8 cellular contexts compared by ENCODE assay signal in the genomic region with DNA sequence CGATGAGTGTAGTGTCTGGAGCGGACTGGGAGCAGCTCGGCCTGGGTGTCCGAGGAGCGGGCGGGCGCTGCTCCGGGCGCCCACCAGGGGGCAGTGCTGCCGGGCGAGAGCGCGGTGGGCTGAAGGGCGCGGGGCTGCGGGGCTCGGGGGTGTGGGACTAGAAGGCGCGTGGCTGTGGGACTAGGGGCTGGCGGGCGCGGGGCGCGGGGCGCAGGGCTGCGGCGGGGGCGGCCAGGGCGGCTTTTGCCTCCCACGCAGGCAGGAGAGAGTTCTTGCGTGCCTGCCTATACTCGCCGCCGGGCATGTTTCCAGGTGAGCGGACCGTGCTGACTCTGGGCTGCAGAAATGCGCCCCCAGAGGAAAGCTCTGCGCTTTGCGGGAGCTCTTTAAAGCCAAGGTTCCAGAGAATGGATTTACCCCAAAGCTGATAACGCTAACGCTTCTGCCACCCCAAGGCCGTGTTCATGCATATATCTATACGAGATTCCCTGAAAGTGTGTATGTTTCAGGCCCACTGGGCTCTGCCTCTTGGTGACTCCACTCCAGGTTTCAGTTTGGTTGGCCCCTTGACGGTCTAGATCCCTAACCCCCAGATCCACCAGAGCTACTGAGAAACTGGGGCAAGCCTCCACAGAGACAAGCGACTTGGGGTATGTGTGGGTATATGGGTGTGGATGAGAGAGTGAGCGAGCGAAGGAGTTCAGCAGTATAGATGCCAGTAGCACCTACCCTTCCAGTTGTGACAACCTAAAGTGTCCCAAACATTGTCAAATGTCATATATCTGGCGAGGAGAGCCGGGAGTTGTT. TPM values are rescaled to one million over a fixed set of nuclear protein-coding genes. Genes with fewer than 3 reads are reported as not detected.
DNase-seq lines count a peak whose midpoint lies in the region; ATAC-seq, FAIRE-seq and TF ChIP-seq lines count a peak whose summit lies in the region.

No MANE protein-coding gene starts in this region.

- ATAC-seq in WTC11: peak; percentile 92

- CTCF ChIA-PET in GM10248 (lab: Yijun Ruan, JAX) (interaction anchor here (0.6 to 6.6 kb wide), 87 partner anchors 10 to 1937 kb away, joined by 3 to 102 read pairs (median 4); a partner anchor contains a TSS), WTC11 (lab: Charles Lee) (interaction anchor here (0.5 to 2.8 kb wide), 161 partner anchors 8 to 1558 kb away, joined by 3 to 58 read pairs (median 5); a partner anchor contains a TSS)

- peaks cover 11% of the 10 kb centered on the region for H3K9me3 Mint-ChIP-seq in WTC11

- TF ChIP-seq CTCF in GM10248 (IDR thresholded peaks at IDR 0.05; ENCODE audit: control extremely low read depth, extremely low read depth, low read depth, missing control alignments) (peak; percentile 81), WTC11 (IDR thresholded peaks at IDR 0.05) (peak; percentile 89), cardiac fibroblast (IDR thresholded peaks at IDR 0.05; ENCODE audit: low read depth, low read length) (peak; percentile 46), kidney (IDR thresholded peaks at IDR 0.05; ENCODE audit: borderline replicate concordance, extremely low read depth, insufficient read depth) (peak; percentile 74)

- intact Hi-C loops in kidney (cut with DNase I): no loop called here

- H3K27ac ChIP-seq in kidney (ENCODE audit: low read depth in 2 of 2, low read length in 2 of 2): peak overlapping the region in 1 of 2 donors; percentile 5

- peaks cover 3% of the 10 kb centered on the region for H3K36me3 Mint-ChIP-seq in WTC11

- no peak for FAIRE-seq in kidney (lab: Jason Lieb, UNC)

- no peaks in the 10 kb centered on the region for H3K36me3 ChIP-seq in MG63
- no peaks in the 10 kb centered on the region for H3K36me3 ChIP-seq in kidney (ENCODE audit: control insufficient read depth in 1 of 2, insufficient read depth in 2 of 2, low read length in 2 of 2)

- POLR2A ChIA-PET in GM10248 (lab: Yijun Ruan, JAX) (no interaction called here), WTC11 (lab: Charles Lee) (interaction anchor here (0.6 kb wide), 2 partner anchors 18 to 56 kb away, joined by 3 read pairs; a partner anchor contains a TSS)

- H3K27ac Mint-ChIP-seq in WTC11: no peak overlapping the region

- peaks cover 3 to 7% of the 10 kb centered on the region in 2 donors for H3K4me1 ChIP-seq in kidney (ENCODE audit: control insufficient read depth in 1 of 2, insufficient read depth in 1 of 2, low read depth in 1 of 2, low read length in 2 of 2)

- DNase-seq in GM10248 (ENCODE audit: extremely low spot score): peak; percentile 91
- peak; percentile 82 for DNase-seq in HCEC 1CT
- peak; percentile 91 for DNase-seq in MG63
- peak; percentile 82 for DNase-seq in WTC11 (ENCODE audit: low spot score)
- peak; percentile 78 to 87 for DNase-seq in cardiac fibroblast (ENCODE audit: low read depth in 2 of 2)
- peak; percentile 90 for DNase-seq in kidney
- peak; percentile 48 to 65 (median 57) for DNase-seq in stimulated activated CD4-positive, alpha-beta T cell treated with anti-CD3 and anti-CD28 coated beads, Interleukin-12 subunit alpha, Interleukin-12 subunit beta, amount 100 ng/mL, for 48 hours (ENCODE audit: low read depth in 2 of 3, low spot score in 1 of 3)
- DNase-seq in NCI-H2029 (lab: John Stamatoyannopoulos, UW): no peak

- H3K4me3 ChIP-seq in MG63: peak overlapping the region; percentile 38
- H3K4me3 ChIP-seq in cardiac fibroblast (replicated peaks in 1 of 2; ENCODE audit: low read depth in 2 of 2, low read length in 2 of 2): peak overlapping the region; percentile 32 to 38
- H3K4me3 ChIP-seq in kidney (ENCODE audit: low read length in 2 of 2): peak overlapping the region; percentile 22 to 36

- peaks cover 3% of the 10 kb centered on the region for H3K4me1 Mint-ChIP-seq in WTC11

- H3K27me3 Mint-ChIP-seq in WTC11 (ENCODE audit: low read depth): peaks cover 9% of the 10 kb centered on the region; the same call in 1 of the 2 replicates

- H3K9me3 ChIP-seq in MG63: no peaks in the 10 kb centered on the region
- H3K9me3 ChIP-seq in kidney (ENCODE audit: control insufficient read depth in 1 of 2, low read length in 2 of 2): no peaks in the 10 kb centered on the region

- H3K9ac ChIP-seq in kidney (ENCODE audit: low read length in 2 of 2): peak overlapping the region in 1 of 2 donors; percentile 49

- no peaks in the 10 kb centered on the region for H3K27me3 ChIP-seq in MG63

- peak overlapping the region; percentile 74 for H3K4me3 Mint-ChIP-seq in WTC11

TF ChIP-seq in WTC11, 78 proteins besides CTCF, POLR2A, EP300 and RAD21:
- TF ChIP-seq, protein P1, sequence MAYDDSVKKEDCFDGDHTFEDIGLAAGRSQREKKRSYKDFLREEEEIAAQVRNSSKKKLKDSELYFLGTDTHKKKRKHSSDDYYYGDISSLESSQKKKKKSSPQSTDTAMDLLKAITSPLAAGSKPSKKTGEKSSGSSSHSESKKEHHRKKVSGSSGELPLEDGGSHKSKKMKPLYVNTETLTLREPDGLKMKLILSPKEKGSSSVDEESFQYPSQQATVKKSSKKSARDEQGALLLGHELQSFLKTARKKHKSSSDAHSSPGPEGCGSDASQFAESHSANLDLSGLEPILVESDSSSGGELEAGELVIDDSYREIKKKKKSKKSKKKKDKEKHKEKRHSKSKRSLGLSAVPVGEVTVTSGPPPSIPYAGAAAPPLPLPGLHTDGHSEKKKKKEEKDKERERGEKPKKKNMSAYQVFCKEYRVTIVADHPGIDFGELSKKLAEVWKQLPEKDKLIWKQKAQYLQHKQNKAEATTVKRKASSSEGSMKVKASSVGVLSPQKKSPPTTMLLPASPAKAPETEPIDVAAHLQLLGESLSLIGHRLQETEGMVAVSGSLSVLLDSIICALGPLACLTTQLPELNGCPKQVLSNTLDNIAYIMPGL (CRISPR knock-in tag; IDR thresholded peaks at IDR 0.05): peak; percentile 93
- TF ChIP-seq TP53 (CRISPR knock-in tag; IDR thresholded peaks at IDR 0.05): no peak
- TF ChIP-seq ETV6 (CRISPR knock-in tag; IDR thresholded peaks at IDR 0.05): peak; percentile 9; the same call in 1 of the 2 replicates
- TF ChIP-seq, protein P2, sequence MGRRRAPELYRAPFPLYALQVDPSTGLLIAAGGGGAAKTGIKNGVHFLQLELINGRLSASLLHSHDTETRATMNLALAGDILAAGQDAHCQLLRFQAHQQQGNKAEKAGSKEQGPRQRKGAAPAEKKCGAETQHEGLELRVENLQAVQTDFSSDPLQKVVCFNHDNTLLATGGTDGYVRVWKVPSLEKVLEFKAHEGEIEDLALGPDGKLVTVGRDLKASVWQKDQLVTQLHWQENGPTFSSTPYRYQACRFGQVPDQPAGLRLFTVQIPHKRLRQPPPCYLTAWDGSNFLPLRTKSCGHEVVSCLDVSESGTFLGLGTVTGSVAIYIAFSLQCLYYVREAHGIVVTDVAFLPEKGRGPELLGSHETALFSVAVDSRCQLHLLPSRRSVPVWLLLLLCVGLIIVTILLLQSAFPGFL (CRISPR knock-in tag; IDR thresholded peaks at IDR 0.05; ENCODE audit: borderline replicate concordance): no peak
- TF ChIP-seq, protein P3, sequence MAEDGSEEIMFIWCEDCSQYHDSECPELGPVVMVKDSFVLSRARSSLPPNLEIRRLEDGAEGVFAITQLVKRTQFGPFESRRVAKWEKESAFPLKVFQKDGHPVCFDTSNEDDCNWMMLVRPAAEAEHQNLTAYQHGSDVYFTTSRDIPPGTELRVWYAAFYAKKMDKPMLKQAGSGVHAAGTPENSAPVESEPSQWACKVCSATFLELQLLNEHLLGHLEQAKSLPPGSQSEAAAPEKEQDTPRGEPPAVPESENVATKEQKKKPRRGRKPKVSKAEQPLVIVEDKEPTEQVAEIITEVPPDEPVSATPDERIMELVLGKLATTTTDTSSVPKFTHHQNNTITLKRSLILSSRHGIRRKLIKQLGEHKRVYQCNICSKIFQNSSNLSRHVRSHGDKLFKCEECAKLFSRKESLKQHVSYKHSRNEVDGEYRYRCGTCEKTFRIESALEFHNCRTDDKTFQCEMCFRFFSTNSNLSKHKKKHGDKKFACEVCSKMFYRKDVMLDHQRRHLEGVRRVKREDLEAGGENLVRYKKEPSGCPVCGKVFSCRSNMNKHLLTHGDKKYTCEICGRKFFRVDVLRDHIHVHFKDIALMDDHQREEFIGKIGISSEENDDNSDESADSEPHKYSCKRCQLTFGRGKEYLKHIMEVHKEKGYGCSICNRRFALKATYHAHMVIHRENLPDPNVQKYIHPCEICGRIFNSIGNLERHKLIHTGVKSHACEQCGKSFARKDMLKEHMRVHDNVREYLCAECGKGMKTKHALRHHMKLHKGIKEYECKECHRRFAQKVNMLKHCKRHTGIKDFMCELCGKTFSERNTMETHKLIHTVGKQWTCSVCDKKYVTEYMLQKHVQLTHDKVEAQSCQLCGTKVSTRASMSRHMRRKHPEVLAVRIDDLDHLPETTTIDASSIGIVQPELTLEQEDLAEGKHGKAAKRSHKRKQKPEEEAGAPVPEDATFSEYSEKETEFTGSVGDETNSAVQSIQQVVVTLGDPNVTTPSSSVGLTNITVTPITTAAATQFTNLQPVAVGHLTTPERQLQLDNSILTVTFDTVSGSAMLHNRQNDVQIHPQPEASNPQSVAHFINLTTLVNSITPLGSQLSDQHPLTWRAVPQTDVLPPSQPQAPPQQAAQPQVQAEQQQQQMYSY (CRISPR knock-in tag; IDR thresholded peaks at IDR 0.05): peak; percentile 73
- TF ChIP-seq, protein P4, sequence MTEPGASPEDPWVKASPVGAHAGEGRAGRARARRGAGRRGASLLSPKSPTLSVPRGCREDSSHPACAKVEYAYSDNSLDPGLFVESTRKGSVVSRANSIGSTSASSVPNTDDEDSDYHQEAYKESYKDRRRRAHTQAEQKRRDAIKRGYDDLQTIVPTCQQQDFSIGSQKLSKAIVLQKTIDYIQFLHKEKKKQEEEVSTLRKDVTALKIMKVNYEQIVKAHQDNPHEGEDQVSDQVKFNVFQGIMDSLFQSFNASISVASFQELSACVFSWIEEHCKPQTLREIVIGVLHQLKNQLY (CRISPR knock-in tag; IDR thresholded peaks at IDR 0.05): no peak
- 0 out of 2 replicates have a peak, but pooled peaks have one; percentile 26 for TF ChIP-seq EMX1 (CRISPR knock-in tag; IDR thresholded peaks at IDR 0.05)

RNA-seq across cellular contexts. Expression of a gene that starts 56.2 kb away (rescaled TPM):
- 1.1 and 2.2 TPM in 2 replicates for total RNA-seq in MG63 (2014; rRNA removed; shearing (Covaris generic); ENCODE audit: low replicate concordance)
- total RNA-seq in WTC11 (2021) (8.1 to 9.5 TPM (median 8.8 TPM) in 3 replicates), kidney (4.2 TPM)
- polyA plus RNA-seq in kidney (ENCODE audit: insufficient read depth, low read depth, low replicate concordance): 0.28 TPM
